Comparison of ENCODE assay signal across 9 cellular contexts in genomic region chr19:16073988-16074387, GRCh38. TPM values are rescaled to one million over a fixed set of nuclear protein-coding genes. Genes with fewer than 3 reads are reported as not detected.
DNase-seq lines count a peak whose midpoint lies in the region; ATAC-seq and TF ChIP-seq lines count a peak whose summit lies in the region.
"Had no signal": no experiment of that assay in that cellular context is flagged by ENCODE, and none has a peak within 500 bp of the region (broad histone marks: within the 10 kb centered on the region; RNA-seq: fewer than 3 reads in every experiment).

No MANE protein-coding gene starts in this region.

- no peak overlapping the region for H3K4me3 ChIP-seq in CD8-positive, alpha-beta memory T cell (ENCODE audit: low read length)
- H3K4me3 ChIP-seq in OCI-LY3 (ENCODE audit: low read length) (no peak overlapping the region), parathyroid adenoma (ENCODE audit: low read depth, low read length) (no peak overlapping the region)
- H3K4me3 ChIP-seq: upper lobe of left lung had no signal

- H3K79me2 ChIP-seq in OCI-LY3 (ENCODE audit: low read length) (peaks cover 35% of the 10 kb centered on the region), parathyroid adenoma (no peaks in the 10 kb centered on the region)

- H3K4me2 ChIP-seq in OCI-LY3 (ENCODE audit: low read length) = no peak overlapping the region
- H3K4me2 ChIP-seq in parathyroid adenoma (ENCODE audit: low read length) = no peak overlapping the region

- H3K4me3 Mint-ChIP-seq in CD8-positive, alpha-beta memory T cell = peak overlapping the region in 5 of 7 donors; percentile 4 to 88 (median 59)

- H3K36me3 Mint-ChIP-seq in CD8-positive, alpha-beta memory T cell = peaks cover 0 to 3% (median 0%) of the 10 kb centered on the region in 3 donors

- no peaks in the 10 kb centered on the region for H3K9me3 Mint-ChIP-seq in CD8-positive, alpha-beta memory T cell

- H3K4me1 Mint-ChIP-seq in CD8-positive, alpha-beta memory T cell = peaks cover 39 to 55% (median 42%) of the 10 kb centered on the region in 3 donors

- POLR2A ChIA-PET in CD8-positive, alpha-beta memory T cell (lab: Charles Lee) = interaction anchor here (0.5 to 0.6 kb wide), 2 partner anchors 9 to 23 kb away, joined by 4 to 12 read pairs; no protein-coding TSS in a partner anchor

- H3K27me3 ChIP-seq in CD8-positive, alpha-beta memory T cell (ENCODE audit: insufficient read depth, low read length, poor library complexity, severe bottlenecking) = no peaks in the 10 kb centered on the region
- H3K27me3 ChIP-seq in OCI-LY3 (ENCODE audit: low read depth, low read length) = no peaks in the 10 kb centered on the region
- H3K27me3 ChIP-seq in parathyroid adenoma (ENCODE audit: control insufficient read depth, insufficient read depth, low read length) = no peaks in the 10 kb centered on the region
- H3K27me3 ChIP-seq: upper lobe of left lung had no signal

- no peak overlapping the region for H3K27ac ChIP-seq in CD8-positive, alpha-beta memory T cell (ENCODE audit: low read depth, low read length)
- H3K27ac ChIP-seq in OCI-LY3 (ENCODE audit: low read length) (peak overlapping the region; percentile 40; the same call in 1 of the 2 replicates), cingulate gyrus (ENCODE audit: low read depth, low read length) (peak overlapping the region; percentile 58), parathyroid adenoma (peak overlapping the region; percentile 33)

- DNase-seq in CD8-positive, alpha-beta memory T cell = peak in 1 of 5 donors; percentile 57
- DNase-seq in SHP77 treated with DMSO at 0.1 percent for 48 hours (lab: John Stamatoyannopoulos, UW) (no peak), iPS-NIHi11 (ENCODE audit: low spot score) (no peak)
- DNase-seq in stimulated activated CD4-positive, alpha-beta T cell treated with anti-CD3 and anti-CD28 coated beads, Interleukin-1b, Interleukin-23, amount 100 ng/mL, for 48 hours = no peak
- DNase-seq: upper lobe of left lung had no signal

- H3K4me1 ChIP-seq in CD8-positive, alpha-beta memory T cell (ENCODE audit: insufficient read depth, low read length) = peaks cover 74% of the 10 kb centered on the region
- peaks cover 56% of the 10 kb centered on the region for H3K4me1 ChIP-seq in OCI-LY3 (ENCODE audit: low read length)
- no peaks in the 10 kb centered on the region for H3K4me1 ChIP-seq in parathyroid adenoma

- no peak overlapping the region for H2AFZ ChIP-seq in OCI-LY3 (ENCODE audit: low read depth, low read length)
- H2AFZ ChIP-seq in parathyroid adenoma = no peak overlapping the region

- peak overlapping the region; percentile 84 to 98 (median 92) for H3K27ac Mint-ChIP-seq in CD8-positive, alpha-beta memory T cell

- peaks cover 0 to 1% of the 10 kb centered on the region in 2 donors for H3K27me3 Mint-ChIP-seq in CD8-positive, alpha-beta memory T cell

- no peaks in the 10 kb centered on the region for H3K36me3 ChIP-seq in CD8-positive, alpha-beta memory T cell (ENCODE audit: insufficient read depth, low read length)
- H3K36me3 ChIP-seq in OCI-LY3 (replicated peaks; ENCODE audit: low read depth, low read length) (peaks cover 15% of the 10 kb centered on the region), parathyroid adenoma (ENCODE audit: control insufficient read depth, insufficient read depth, low read length) (no peaks in the 10 kb centered on the region)

- TF ChIP-seq CTCF in OCI-LY3 (IDR thresholded peaks at IDR 0.05; ENCODE audit: low read depth, low read length) = no peak
- TF ChIP-seq CTCF in parathyroid adenoma (IDR thresholded peaks at IDR 0.05) = no peak

- H4K20me1 ChIP-seq in OCI-LY3 (ENCODE audit: insufficient read depth, low read length) = peaks cover under 1% of the 10 kb centered on the region

- no peak for ATAC-seq in GM21825 (IDR thresholded peaks at IDR 0.05; ENCODE audit: unreplicated experiment)

- H3K9me3 ChIP-seq in CD8-positive, alpha-beta memory T cell (ENCODE audit: low read length) = no peaks in the 10 kb centered on the region
- H3K9me3 ChIP-seq in OCI-LY3 (ENCODE audit: insufficient read depth, low read length) = no peaks in the 10 kb centered on the region
- no peaks in the 10 kb centered on the region for H3K9me3 ChIP-seq in parathyroid adenoma (ENCODE audit: control insufficient read depth, low read length)
- H3K9me3 ChIP-seq: upper lobe of left lung had no signal

- H3K9ac ChIP-seq in OCI-LY3 (ENCODE audit: low read length) (no peak overlapping the region), parathyroid adenoma (no peak overlapping the region)

- CTCF ChIA-PET in CD8-positive, alpha-beta memory T cell (lab: Charles Lee) = interaction anchor here (2.7 to 9.4 kb wide), 3 partner anchors 11 to 37 kb away, joined by 9 to 71 read pairs (median 14); partner anchors contain the start of gene RAB8A

RNA-seq across cellular contexts. Expression of gene TPM4, which starts 2.3 kb away (rescaled TPM):
- 100 to 1,000 TPM; 259 to 270 TPM for total RNA-seq in CD8-positive, alpha-beta memory T cell
- 127 TPM for polyA plus RNA-seq in CD8-positive, alpha-beta memory T cell

RNA-seq across cellular contexts. Expression of gene RAB8A, which starts 37.7 kb away (rescaled TPM):
- total RNA-seq in CD8-positive, alpha-beta memory T cell = 100 to 1,000 TPM; 268 to 298 TPM
- polyA plus RNA-seq in CD8-positive, alpha-beta memory T cell = 86.3 TPM
